8 cellular contexts compared by ENCODE assay signal in the genomic region with DNA sequence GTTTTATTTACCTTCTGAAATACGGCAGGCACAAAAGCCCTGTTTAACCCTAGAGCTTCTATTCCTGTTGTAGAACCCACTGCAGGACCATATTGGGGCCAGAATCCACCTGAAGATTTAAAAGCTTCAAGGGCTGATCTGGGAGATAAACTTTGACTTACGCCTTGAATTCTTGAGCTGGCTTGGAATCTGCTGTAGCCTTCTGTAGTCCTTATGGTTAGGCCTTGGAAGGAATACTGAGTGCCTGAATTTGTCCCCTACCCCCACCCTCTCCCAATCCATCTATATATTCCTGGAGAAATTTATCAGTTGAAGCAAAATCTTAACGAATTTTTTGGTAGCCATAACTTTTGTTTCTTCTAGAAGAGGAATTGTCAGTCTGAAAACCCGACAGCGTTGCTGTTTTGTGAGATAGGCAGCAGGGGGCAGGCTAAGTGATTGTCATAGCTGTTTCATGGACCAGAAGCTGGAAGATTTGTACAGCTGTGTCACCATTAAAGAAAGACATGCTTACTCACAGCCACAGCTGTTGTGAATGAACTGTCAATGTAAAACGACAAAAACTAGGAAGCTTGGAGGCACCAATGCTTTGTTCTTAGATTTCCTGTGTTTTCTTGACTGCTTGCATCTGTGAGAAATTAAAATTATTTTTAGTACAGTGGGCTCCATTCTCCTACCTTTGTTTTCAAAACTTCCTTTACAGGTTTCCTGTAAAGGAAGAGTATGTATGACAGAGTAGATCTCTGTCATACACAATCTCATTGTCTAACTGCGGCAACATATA. TPM values are rescaled to one million over a fixed set of nuclear protein-coding genes. Genes with fewer than 3 reads are reported as not detected.
DNase-seq lines count a peak whose midpoint lies in the region; FAIRE-seq and TF ChIP-seq lines count a peak whose summit lies in the region.

No MANE protein-coding gene starts in this region.

- no peaks in the 10 kb centered on the region for H3K27me3 Mint-ChIP-seq in H9 (ENCODE audit: low read depth)

- H3K9me3 ChIP-seq in H9 (ENCODE audit: control insufficient read depth, low read depth, low read length) (no peaks in the 10 kb centered on the region), mammary epithelial cell (replicated peaks; ENCODE audit: insufficient read depth, low read length) (no peaks in the 10 kb centered on the region), keratinocyte (ENCODE audit: control insufficient read depth, low read depth, low read length) (no peaks in the 10 kb centered on the region)

- H3K4me2 ChIP-seq in H9 (ENCODE audit: insufficient read depth, insufficient read length, low read length) = no peak overlapping the region
- H3K4me2 ChIP-seq in mammary epithelial cell (ENCODE audit: insufficient read depth, low read depth, low read length) = no peak overlapping the region
- no peak overlapping the region for H3K4me2 ChIP-seq in keratinocyte (ENCODE audit: control insufficient read depth, extremely low read depth, insufficient read depth, low read depth, low read length)

- CTCF ChIA-PET in mammary epithelial cell (lab: Charles Lee; ENCODE audit: low non-redundant PET) = interaction anchor here (0.5 to 2.2 kb wide), 10 partner anchors 15 to 1456 kb away, joined by 3 to 17 read pairs (median 5); partner anchors contain the start of gene GFM1

- peaks cover 21% of the 10 kb centered on the region for H3K36me3 ChIP-seq in mammary epithelial cell (ENCODE audit: insufficient read depth, low read length)
- H3K36me3 ChIP-seq in keratinocyte (ENCODE audit: control insufficient read depth in 2 of 2, extremely low read depth in 1 of 2, insufficient read depth in 2 of 2, low read length in 2 of 2) = peaks cover 14 to 15% of the 10 kb centered on the region in 2 experiments

- H3K79me2 ChIP-seq in H9 (ENCODE audit: insufficient read depth, low read length) = no peaks in the 10 kb centered on the region
- peaks cover 4% of the 10 kb centered on the region for H3K79me2 ChIP-seq in mammary epithelial cell (ENCODE audit: insufficient read depth, low read length)
- no peaks in the 10 kb centered on the region for H3K79me2 ChIP-seq in keratinocyte (ENCODE audit: control insufficient read depth, insufficient read depth, low read length)

- no peaks in the 10 kb centered on the region for H3K9me1 ChIP-seq in keratinocyte (ENCODE audit: control insufficient read depth, extremely low read depth, insufficient read depth, low read length)

- H3K27ac ChIP-seq in H9 (ENCODE audit: insufficient read length, low read depth, low read length) (no peak overlapping the region), mammary epithelial cell (ENCODE audit: insufficient read depth, low read depth, low read length) (no peak overlapping the region), keratinocyte (ENCODE audit: control insufficient read depth, insufficient read depth, low read length) (no peak overlapping the region)

- no peaks in the 10 kb centered on the region for H3K79me1 ChIP-seq in H9 (ENCODE audit: insufficient read depth, low read depth, low read length, poor library complexity, severe bottlenecking)

- H3K27me3 ChIP-seq in H9 (ENCODE audit: insufficient read depth, low read length) = no peaks in the 10 kb centered on the region
- no peaks in the 10 kb centered on the region for H3K27me3 ChIP-seq in mammary epithelial cell (ENCODE audit: insufficient read depth, low read length)
- H3K27me3 ChIP-seq in keratinocyte (ENCODE audit: control insufficient read depth, extremely low read depth, insufficient read depth, low read length) = no peaks in the 10 kb centered on the region

- no peak overlapping the region for H2BK20ac ChIP-seq in H9 (ENCODE audit: low read depth, low read length, poor library complexity, severe bottlenecking)

- BruUV-seq in mammary epithelial cell (replicated peaks; lab: Mats Ljungman, UMichigan) = no TSS peak

- no peak overlapping the region for H3K14ac ChIP-seq in H9 (ENCODE audit: insufficient read depth, low read length)

- H4K5ac ChIP-seq in H9 (ENCODE audit: insufficient read length, low read depth, low read length) = no peak overlapping the region

- no peak overlapping the region for H2BK12ac ChIP-seq in H9 (ENCODE audit: insufficient read length, low read depth, low read length)

- no peak overlapping the region for H2AK5ac ChIP-seq in H9 (ENCODE audit: insufficient read length, low read length)

- H3K18ac ChIP-seq in H9 (ENCODE audit: insufficient read length, low read depth, low read length) = no peak overlapping the region

- peaks cover 4 to 42% (median 22%) of the 10 kb centered on the region in 3 experiments; a peak in 5 of 7 replicates for H3K36me3 Mint-ChIP-seq in H9 (ENCODE audit: insufficient read depth in 1 of 3, low read depth in 3 of 3)

- WGBS in H9 (ENCODE audit: extremely low coverage, insufficient read length, low lambda C conversion rate) = no CpG with 5 or more reads among the region's 7 CpGs
- WGBS in mammary epithelial cell (ENCODE audit: low coverage, missing lambda C conversion rate) = 42% methylated on average over 7 of the region's 7 CpGs

- H3K4me1 Mint-ChIP-seq in H9 = no peaks in the 10 kb centered on the region

- DNase-seq in NOMO-1 treated with DMSO at 0.1 percent for 48 hours (lab: John Stamatoyannopoulos, UW; ENCODE audit: unreplicated experiment) (peak; percentile 52), NOMO-1 treated with dmso at 0.1 percent for 144 hours (lab: John Stamatoyannopoulos, UW; ENCODE audit: unreplicated experiment) (no peak), H9 (peak; percentile 35), T-helper 1 cell (peak in 4 of 5 donors; percentile 8 to 53 (median 32)), mammary epithelial cell (peak; percentile 51), keratinocyte (ENCODE audit: low read depth, low spot score) (peak; percentile 17)
- peak; percentile 33 for DNase-seq in stimulated activated CD4-positive, alpha-beta T cell treated with anti-CD3 and anti-CD28 coated beads, Interleukin-4, amount 100 ng/mL, for 1 hour

- no peak overlapping the region for H2BK120ac ChIP-seq in H9 (ENCODE audit: low read depth, low read length, poor library complexity, severe bottlenecking)

- no peak overlapping the region for H3K4me3 Mint-ChIP-seq in H9

- H3K9ac ChIP-seq in H9 (ENCODE audit: extremely low read depth, insufficient read length, low read length) = no peak overlapping the region
- H3K9ac ChIP-seq in mammary epithelial cell (ENCODE audit: insufficient read depth, low read length) = no peak overlapping the region
- H3K9ac ChIP-seq in keratinocyte (ENCODE audit: control insufficient read depth, extremely low read depth, insufficient read depth, low read length) = no peak overlapping the region

- no peak overlapping the region for H3K4ac ChIP-seq in H9 (ENCODE audit: low read depth, low read length)

- dilution Hi-C loops in mammary epithelial cell (cut with HindIII; ENCODE audit: low sequenced_read_pairs) (no loop called here), keratinocyte (cut with MboI; ENCODE audit: extremely low pct_ligation_motif_present, low sequenced_read_pairs) (no loop called here)

- no peak overlapping the region for H2BK5ac ChIP-seq in H9 (ENCODE audit: insufficient read length, low read length)

- H4K20me1 ChIP-seq in H9 (ENCODE audit: control insufficient read depth, insufficient read depth, insufficient read length) = no peaks in the 10 kb centered on the region
- no peaks in the 10 kb centered on the region for H4K20me1 ChIP-seq in mammary epithelial cell (ENCODE audit: insufficient read depth, low read length)
- H4K20me1 ChIP-seq in keratinocyte (ENCODE audit: control insufficient read depth, extremely low read depth, insufficient read depth, low read length) = no peaks in the 10 kb centered on the region

- H3K4me3 ChIP-seq in mammary epithelial cell (replicated peaks in 1 of 3; ENCODE audit: insufficient read depth in 1 of 3, low read depth in 2 of 3, low read length in 3 of 3) (no peak overlapping the region), keratinocyte (ENCODE audit: control insufficient read depth in 2 of 3, extremely low read depth in 1 of 3, insufficient read depth in 2 of 3, low read depth in 1 of 3, low read length in 3 of 3) (no peak overlapping the region)

- H3K56ac ChIP-seq in H9 (ENCODE audit: insufficient read length, low read depth, low read length) = no peak overlapping the region

- FAIRE-seq in keratinocyte (lab: Jason Lieb, UNC) = peak; percentile 79

- H2BK15ac ChIP-seq in H9 (ENCODE audit: low read depth, low read length) = no peak overlapping the region

- no peaks in the 10 kb centered on the region for H3K9me3 Mint-ChIP-seq in H9

- H2AFZ ChIP-seq in H9 (ENCODE audit: low read length) (no peak overlapping the region), mammary epithelial cell (ENCODE audit: low read depth, low read length) (no peak overlapping the region), keratinocyte (ENCODE audit: control insufficient read depth, low read length) (no peak overlapping the region)

- H3T11ph ChIP-seq in H9 (ENCODE audit: low read length) = no peak overlapping the region

- H4K91ac ChIP-seq in H9 (ENCODE audit: insufficient read length, low read depth, low read length) = no peak overlapping the region

- in situ Hi-C loops in mammary epithelial cell (cut with MboI; ENCODE audit: low sequenced_read_pairs in 2 of 2) = loop anchor here (5.0 to 10.0 kb wide), 2 partner anchors 133 to 135 kb away; no protein-coding TSS in a partner anchor

- intact Hi-C loops in mammary epithelial cell (cut with micrococcal nuclease) = loop anchor here (1.0 kb wide), 1 partner anchor 132 kb away; no protein-coding TSS in a partner anchor

- H3K4me1 ChIP-seq in H9 (ENCODE audit: insufficient read depth, low read length) = no peaks in the 10 kb centered on the region
- no peaks in the 10 kb centered on the region for H3K4me1 ChIP-seq in mammary epithelial cell (ENCODE audit: insufficient read depth, low read length)
- no peaks in the 10 kb centered on the region for H3K4me1 ChIP-seq in keratinocyte (ENCODE audit: control insufficient read depth, extremely low read depth, insufficient read depth, low read length)

- no peaks in the 10 kb centered on the region for H3K23me2 ChIP-seq in H9 (ENCODE audit: insufficient read length, low read depth, low read length, poor library complexity, severe bottlenecking)

- no peak overlapping the region for H3K27ac Mint-ChIP-seq in H9

- H3K23ac ChIP-seq in H9 (ENCODE audit: insufficient read length, low read depth, low read length) = no peak overlapping the region

- peak; percentile 72 for TF ChIP-seq CTCF in H9 (conservative IDR thresholded peaks at IDR 0.05)
- TF ChIP-seq CTCF in LNCAP (IDR thresholded peaks at IDR 0.05) = peak; percentile 80
- peak; percentile 70 to 79 for TF ChIP-seq CTCF in mammary epithelial cell (conservative IDR thresholded peaks at IDR 0.05 in 1 of 2, IDR thresholded peaks at IDR 0.05 in 1 of 2; ENCODE audit: extremely low read depth in 1 of 2, insufficient read depth in 1 of 2, low read depth in 1 of 2, low read length in 2 of 2)
- peak; percentile 59 to 68 (median 65) for TF ChIP-seq CTCF in keratinocyte (optimal IDR thresholded peaks at IDR 0.05 in 1 of 3, IDR thresholded peaks at IDR 0.05 in 1 of 3, conservative IDR thresholded peaks at IDR 0.05 in 1 of 3; ENCODE audit: extremely low read depth in 1 of 3, insufficient read depth in 2 of 3, low read length in 3 of 3)

- no peak overlapping the region for H4K8ac ChIP-seq in H9 (replicated peaks; ENCODE audit: insufficient read length, low read depth, low read length)

RNA-seq across cellular contexts. Expression of gene LXN, which starts 12.8 kb away (rescaled TPM):
- total RNA-seq in H9 (2021) (6.7 and 7.7 TPM in 2 replicates), mammary epithelial cell (1 to 10 TPM; 6.4 to 9.2 TPM)
- polyA plus RNA-seq in mammary epithelial cell (6.8 TPM), keratinocyte (4.8 to 8.4 TPM (median 6.8 TPM) in 3 replicates)
- polyA minus RNA-seq in mammary epithelial cell (2.0 TPM), keratinocyte (1.1 to 1.3 TPM (median 1.1 TPM) in 3 replicates)
- 1.4 TPM for polyA plus RNA-seq in keratinocyte (2011; ENCODE audit: low read depth)
- polyA plus RNA-seq in keratinocyte (2011; cell fraction: cytosol; rRNA removed) = 5.1 and 8.1 TPM in 2 replicates
- polyA plus RNA-seq in keratinocyte (2011; cell fraction: nucleus; rRNA removed) = 3.3 and 3.4 TPM in 2 replicates
- 1.4 and 5.5 TPM in 2 replicates for polyA plus RNA-seq in keratinocyte (2012; ENCODE audit: low replicate concordance)
- not detected for polyA minus RNA-seq in keratinocyte (2011; cell fraction: cytosol; rRNA and poly(A)+ RNA removed)
- polyA minus RNA-seq in keratinocyte (2011; cell fraction: nucleus; rRNA and poly(A)+ RNA removed) = 1.9 TPM in 1 of 2 replicates, not detected in the other

RNA-seq across cellular contexts. Expression of gene GFM1, which starts 15.3 kb away (rescaled TPM):
- total RNA-seq in H9 (2021) (46.2 and 47.1 TPM in 2 replicates), mammary epithelial cell (10 to 100 TPM; 42.1 to 52.3 TPM)
- polyA plus RNA-seq in mammary epithelial cell (18.6 TPM), keratinocyte (23.4 to 35.9 TPM (median 28.6 TPM) in 3 replicates)
- polyA minus RNA-seq in mammary epithelial cell (38.2 TPM), keratinocyte (9.4 to 53.5 TPM (median 37.3 TPM) in 3 replicates)
- 17.0 TPM for polyA plus RNA-seq in keratinocyte (2011; ENCODE audit: low read depth)
- 11.2 and 17.9 TPM in 2 replicates for polyA plus RNA-seq in keratinocyte (2011; cell fraction: cytosol; rRNA removed)
- 25.8 and 40.3 TPM in 2 replicates for polyA plus RNA-seq in keratinocyte (2011; cell fraction: nucleus; rRNA removed)
- polyA plus RNA-seq in keratinocyte (2012; ENCODE audit: low replicate concordance) = 15.1 and 26.3 TPM in 2 replicates
- 21.1 TPM for polyA minus RNA-seq in keratinocyte (2011; cell fraction: cytosol; rRNA and poly(A)+ RNA removed)
- 47.5 and 73.1 TPM in 2 replicates for polyA minus RNA-seq in keratinocyte (2011; cell fraction: nucleus; rRNA and poly(A)+ RNA removed)
